Comparison of ENCODE assay signal across 8 cellular contexts in the genomic region with DNA sequence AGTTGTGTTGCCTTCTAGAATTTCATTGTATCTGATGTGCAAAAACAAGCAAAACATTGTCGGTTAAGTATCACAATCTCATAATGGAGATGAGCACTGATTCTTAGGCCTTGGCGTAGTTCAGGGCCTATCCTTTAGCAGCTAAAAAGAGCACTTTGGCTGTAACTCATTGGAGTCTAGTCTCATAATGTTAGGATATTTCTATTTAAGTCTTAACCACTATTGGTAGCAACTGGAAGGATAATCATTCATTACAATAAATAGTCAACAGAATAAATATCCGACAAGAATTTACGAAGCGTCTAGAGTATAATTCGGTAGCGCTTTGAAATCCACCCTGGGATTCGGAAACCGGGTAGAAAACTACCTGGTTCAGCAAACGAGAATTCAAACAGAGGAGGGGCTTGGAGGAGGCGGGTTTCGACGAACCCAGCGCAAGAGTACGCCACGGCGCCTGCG. TPM values are rescaled to one million over a fixed set of nuclear protein-coding genes. Genes with fewer than 3 reads are reported as not detected.
DNase-seq lines count a peak whose midpoint lies in the region; ATAC-seq, FAIRE-seq and TF ChIP-seq lines count a peak whose summit lies in the region.

No MANE protein-coding gene starts in this region.

- H3K4me3 ChIP-seq in bronchial epithelial cell (ENCODE audit: low read depth, low read length) (peak overlapping the region; percentile 81), keratinocyte (ENCODE audit: control insufficient read depth in 2 of 3, extremely low read depth in 1 of 3, insufficient read depth in 2 of 3, low read depth in 1 of 3, low read length in 3 of 3) (peak overlapping the region; percentile 96 to 97 (median 97))

- no peaks in the 10 kb centered on the region for H3K36me3 ChIP-seq in bronchial epithelial cell (ENCODE audit: control insufficient read depth, insufficient read depth, low read length)
- H3K36me3 ChIP-seq in keratinocyte (ENCODE audit: control insufficient read depth in 2 of 2, extremely low read depth in 1 of 2, insufficient read depth in 2 of 2, low read length in 2 of 2) = no peaks in the 10 kb centered on the region

- H3K27ac ChIP-seq in keratinocyte (ENCODE audit: control insufficient read depth, insufficient read depth, low read length) = peak overlapping the region; percentile 98

- no peak for TF ChIP-seq CTCF in bronchial epithelial cell (IDR thresholded peaks at IDR 0.05; ENCODE audit: insufficient read depth, low read length, severe bottlenecking)
- no peak for TF ChIP-seq CTCF in keratinocyte (optimal IDR thresholded peaks at IDR 0.05 in 1 of 3, IDR thresholded peaks at IDR 0.05 in 1 of 3, conservative IDR thresholded peaks at IDR 0.05 in 1 of 3; ENCODE audit: extremely low read depth in 1 of 3, insufficient read depth in 2 of 3, low read length in 3 of 3)

- H3K9me3 ChIP-seq in keratinocyte (ENCODE audit: control insufficient read depth, low read depth, low read length) = no peaks in the 10 kb centered on the region

- peak overlapping the region; percentile 97 for H3K9ac ChIP-seq in keratinocyte (ENCODE audit: control insufficient read depth, extremely low read depth, insufficient read depth, low read length)

- no peaks in the 10 kb centered on the region for H4K20me1 ChIP-seq in keratinocyte (ENCODE audit: control insufficient read depth, extremely low read depth, insufficient read depth, low read length)

- H2AFZ ChIP-seq in keratinocyte (ENCODE audit: control insufficient read depth, low read length) = peak overlapping the region; percentile 66

- dilution Hi-C loops in keratinocyte (cut with MboI; ENCODE audit: extremely low pct_ligation_motif_present, low sequenced_read_pairs) = no loop called here

- peak overlapping the region; percentile 93 for H3K4me2 ChIP-seq in keratinocyte (ENCODE audit: control insufficient read depth, extremely low read depth, insufficient read depth, low read depth, low read length)

- H3K27me3 ChIP-seq in bronchial epithelial cell (ENCODE audit: control insufficient read depth, insufficient read depth, low read length) (no peaks in the 10 kb centered on the region), keratinocyte (ENCODE audit: control insufficient read depth, extremely low read depth, insufficient read depth, low read length) (no peaks in the 10 kb centered on the region)

- peak; percentile 80 for DNase-seq in DMS153 (lab: John Stamatoyannopoulos, UW)
- DNase-seq in T-helper 22 cell (ENCODE audit: low read depth) = peak; percentile 83
- peak; percentile 79 for DNase-seq in bronchial epithelial cell (ENCODE audit: low read depth)
- DNase-seq in keratinocyte (ENCODE audit: low read depth, low spot score) = no peak
- peak; percentile 78 to 85 for DNase-seq in stimulated activated CD4-positive, alpha-beta T cell treated with anti-CD3 and anti-CD28 coated beads, Interleukin-15, amount 100 ng/mL, for 48 hours (ENCODE audit: low read depth in 2 of 2)
- DNase-seq in GOT3 (lab: John Stamatoyannopoulos, UW) = no peak

- peaks cover 39% of the 10 kb centered on the region for H3K79me2 ChIP-seq in keratinocyte (ENCODE audit: control insufficient read depth, insufficient read depth, low read length)

- ATAC-seq in GM19351 (IDR thresholded peaks at IDR 0.05; ENCODE audit: unreplicated experiment) (peak; percentile 76), HG03439 (IDR thresholded peaks at IDR 0.05; ENCODE audit: unreplicated experiment) (peak; percentile 73)

- no peaks in the 10 kb centered on the region for H3K9me1 ChIP-seq in keratinocyte (ENCODE audit: control insufficient read depth, extremely low read depth, insufficient read depth, low read length)

- H3K4me1 ChIP-seq in keratinocyte (ENCODE audit: control insufficient read depth, extremely low read depth, insufficient read depth, low read length) = peaks cover 25% of the 10 kb centered on the region

- FAIRE-seq in bronchial epithelial cell (lab: Jason Lieb, UNC) = no peak
- no peak for FAIRE-seq in keratinocyte (lab: Jason Lieb, UNC)

RNA-seq across cellular contexts. Expression of gene EED, which starts 0.5 kb away (rescaled TPM):
- total RNA-seq in bronchial epithelial cell = 13.7 and 14.1 TPM in 2 replicates
- polyA plus RNA-seq in keratinocyte = 11.6 to 28.5 TPM (median 15.4 TPM) in 3 replicates
- polyA plus RNA-seq in keratinocyte (2011; ENCODE audit: low read depth) = 21.7 TPM
- 7.4 and 12.8 TPM in 2 replicates for polyA plus RNA-seq in keratinocyte (2011; cell fraction: cytosol; rRNA removed)
- 24.0 and 35.9 TPM in 2 replicates for polyA plus RNA-seq in keratinocyte (2011; cell fraction: nucleus; rRNA removed)
- polyA plus RNA-seq in keratinocyte (2012; ENCODE audit: low replicate concordance) = 19.4 and 26.1 TPM in 2 replicates
- 4.3 to 20.9 TPM (median 7.2 TPM) in 3 replicates for polyA minus RNA-seq in keratinocyte
- 5.4 TPM for polyA minus RNA-seq in keratinocyte (2011; cell fraction: cytosol; rRNA and poly(A)+ RNA removed)
- polyA minus RNA-seq in keratinocyte (2011; cell fraction: nucleus; rRNA and poly(A)+ RNA removed) = 11.5 and 22.5 TPM in 2 replicates

RNA-seq across cellular contexts. Expression of gene HIKESHI, which starts 57.9 kb away (rescaled TPM):
- total RNA-seq in bronchial epithelial cell = 48.2 and 63.1 TPM in 2 replicates
- polyA plus RNA-seq in keratinocyte = 39.9 to 89.4 TPM (median 81.6 TPM) in 3 replicates
- polyA plus RNA-seq in keratinocyte (2011; ENCODE audit: low read depth) = 13.5 TPM
- polyA plus RNA-seq in keratinocyte (2011; cell fraction: cytosol; rRNA removed) = 46.0 and 130 TPM in 2 replicates
- polyA plus RNA-seq in keratinocyte (2011; cell fraction: nucleus; rRNA removed) = 29.7 and 32.7 TPM in 2 replicates
- 34.2 and 49.2 TPM in 2 replicates for polyA plus RNA-seq in keratinocyte (2012; ENCODE audit: low replicate concordance)
- 36.4 to 46.8 TPM (median 42.0 TPM) in 3 replicates for polyA minus RNA-seq in keratinocyte
- polyA minus RNA-seq in keratinocyte (2011; cell fraction: cytosol; rRNA and poly(A)+ RNA removed) = 31.7 TPM
- polyA minus RNA-seq in keratinocyte (2011; cell fraction: nucleus; rRNA and poly(A)+ RNA removed) = 5.5 and 7.1 TPM in 2 replicates

Comparison
In these comparisons a context has a peak if more than half of its experiments do, and no peak if none do; other contexts are left out.
1. DNase-seq: peak in DMS153 (single experiment), T-helper 22 cell (single experiment), bronchial epithelial cell (single experiment) and stimulated activated CD4-positive, alpha-beta T cell treated with anti-CD3 and anti-CD28 coated beads, Interleukin-15, amount 100 ng/mL, for 48 hours (2 of 2); none in keratinocyte (single experiment) and GOT3 (single experiment).